Comparison of ENCODE assay signal across 8 cellular contexts in the genomic region with DNA sequence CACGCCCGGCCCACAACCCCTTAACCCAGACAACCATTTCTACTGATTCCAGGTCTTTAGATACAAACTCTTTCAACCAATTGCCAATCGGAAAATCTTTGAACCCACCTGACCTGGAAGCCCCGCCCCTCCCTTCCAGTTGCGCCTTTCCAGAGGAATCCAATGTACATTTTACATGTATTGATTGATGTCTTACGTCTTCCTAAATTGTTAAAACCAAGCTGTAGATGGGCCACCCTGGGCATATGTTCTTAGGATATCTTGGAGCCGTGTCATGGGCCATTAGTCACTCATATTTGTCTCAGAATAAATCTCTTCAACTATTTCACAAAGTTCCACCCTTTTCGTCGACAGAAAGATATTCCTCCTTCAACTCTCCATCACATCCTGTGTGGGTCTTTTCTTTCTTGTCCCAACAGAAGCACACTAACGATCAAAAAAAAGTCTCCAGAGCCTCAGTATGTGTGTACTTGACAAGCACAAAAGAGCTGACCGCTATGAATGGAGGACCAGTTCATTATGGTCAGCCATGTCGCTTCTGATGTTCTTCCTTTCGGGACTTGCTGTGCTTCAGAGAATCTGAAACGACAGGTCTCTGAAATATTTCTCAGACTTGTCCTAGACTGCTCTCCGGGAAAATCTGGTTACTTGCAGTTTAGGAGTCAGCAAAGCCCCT. TPM values are rescaled to one million over a fixed set of nuclear protein-coding genes. Genes with fewer than 3 reads are reported as not detected.
A peak's percentile ranks its signal among the peaks of the same experiment; 100 is the strongest.
DNase-seq lines count a peak whose midpoint lies in the region; ATAC-seq and TF ChIP-seq lines count a peak whose summit lies in the region.

No MANE protein-coding gene starts in this region.

- peak; percentile 9 for ATAC-seq in HG03196 (IDR thresholded peaks at IDR 0.05; ENCODE audit: unreplicated experiment)

- peaks cover 60% of the 10 kb centered on the region for H3K36me3 Mint-ChIP-seq in activated T-cell treated with anti-CD3 and anti-CD28 coated beads, Interleukin-2, amount 50 U/mL, for 24 hours (ENCODE audit: low read depth)

- H3K27ac Mint-ChIP-seq in activated T-cell treated with anti-CD3 and anti-CD28 coated beads, Interleukin-2, amount 50 U/mL, for 24 hours = peak overlapping the region; percentile 97

- H3K4me3 ChIP-seq in astrocyte of the cerebellum (ENCODE audit: low read depth, low read length) (peak overlapping the region; percentile 91), lower leg skin (ENCODE audit: low read depth, poor library complexity, severe bottlenecking) (peak overlapping the region; percentile 77), urinary bladder (ENCODE audit: low read depth, low read length) (peak overlapping the region; percentile 76)

- TF ChIP-seq CTCF in astrocyte of the cerebellum (IDR thresholded peaks at IDR 0.05; ENCODE audit: low read depth, low read length, missing control alignments) = no peak
- TF ChIP-seq CTCF in lower leg skin (IDR thresholded peaks at IDR 0.05) = no peak

- H3K27me3 Mint-ChIP-seq in activated T-cell treated with anti-CD3 and anti-CD28 coated beads, Interleukin-2, amount 50 U/mL, for 24 hours = no peaks in the 10 kb centered on the region

- intact Hi-C loops in lower leg skin (cut with DNase I; ENCODE audit: low total_unique reads) = no loop called here

- DNase-seq in activated T-cell treated with anti-CD3 and anti-CD28 coated beads, Interleukin-2, amount 50 U/mL, for 24 hours = no peak
- DNase-seq in activated T-cell treated with anti-CD3 and anti-CD28 coated beads, Interleukin-2, amount 50 U/mL, for 1 hour = no peak
- DNase-seq in astrocyte of the cerebellum (ENCODE audit: low read depth) (no peak), lower leg skin (ENCODE audit: low spot score in 2 of 2) (no peak), H4 (ENCODE audit: low spot score) (no peak)
- no peak for DNase-seq in activated CD4-positive, alpha-beta T cell treated with anti-CD3 and anti-CD28 coated beads for 1 hour

- no peak for TF ChIP-seq POLR2A in lower leg skin (IDR thresholded peaks at IDR 0.05)

- H3K4me1 Mint-ChIP-seq in activated T-cell treated with anti-CD3 and anti-CD28 coated beads, Interleukin-2, amount 50 U/mL, for 24 hours (ENCODE audit: low read depth) = peaks cover 28% of the 10 kb centered on the region

- peak overlapping the region; percentile 97 for H3K4me3 Mint-ChIP-seq in activated T-cell treated with anti-CD3 and anti-CD28 coated beads, Interleukin-2, amount 50 U/mL, for 24 hours

- no peaks in the 10 kb centered on the region for H3K4me1 ChIP-seq in urinary bladder (ENCODE audit: insufficient read depth)

- 26 to 27% methylated on average over 15 of the region's 15 CpGs for WGBS in lower leg skin, 2 donors
- 37% methylated on average over 15 of the region's 15 CpGs for WGBS in urinary bladder

- H3K9me3 Mint-ChIP-seq in activated T-cell treated with anti-CD3 and anti-CD28 coated beads, Interleukin-2, amount 50 U/mL, for 24 hours = peaks cover 44% of the 10 kb centered on the region

- no peaks in the 10 kb centered on the region for H3K36me3 ChIP-seq in urinary bladder (ENCODE audit: insufficient read depth)

- no peak overlapping the region for H3K27ac ChIP-seq in urinary bladder (ENCODE audit: low read depth)

- in situ Hi-C loops in astrocyte of the cerebellum (cut with HindIII; ENCODE audit: low sequenced_read_pairs) = no loop called here

RNA-seq across cellular contexts. Expression of a gene that starts 0.6 kb away (rescaled TPM):
- total RNA-seq in lower leg skin = 10 to 100 TPM in 3 of 4 donors, 1 to 10 TPM in 1; 7.8 to 16.1 (median 12.9) TPM
- total RNA-seq in urinary bladder = 17.1 TPM
- 10.2 TPM for polyA plus RNA-seq in urinary bladder
- total RNA-seq in H4 (2014; rRNA removed; shearing (Covaris generic)) = 9.8 and 17.1 TPM in 2 replicates

RNA-seq across cellular contexts. Expression of a gene that starts 22.4 kb away (rescaled TPM):
- total RNA-seq in lower leg skin = 1 to 10 TPM in 1 of 4 donors, under 1 TPM in 3; 0.25 to 1.4 (median 0.86) TPM
- total RNA-seq in urinary bladder = 3.4 TPM
- polyA plus RNA-seq in urinary bladder = 0.66 TPM
- total RNA-seq in H4 (2014; rRNA removed; shearing (Covaris generic)) = 0.10 and 0.17 TPM in 2 replicates

RNA-seq across cellular contexts. Expression of a gene that starts 23.6 kb away (rescaled TPM):
- total RNA-seq in lower leg skin (10 to 100 TPM in 2 of 4 donors, 1 to 10 TPM in 2; 8.9 to 30.3 (median 14.0) TPM), urinary bladder (27.9 TPM)
- polyA plus RNA-seq in urinary bladder = 6.1 TPM
- 3.1 and 4.5 TPM in 2 replicates for total RNA-seq in H4 (2014; rRNA removed; shearing (Covaris generic))

RNA-seq across cellular contexts. Expression of a gene that starts 42.8 kb away (rescaled TPM):
- 10 to 100 TPM; 11.6 to 18.3 (median 12.2) TPM for total RNA-seq in lower leg skin
- 25.6 TPM for total RNA-seq in urinary bladder
- 3.9 TPM for polyA plus RNA-seq in urinary bladder
- 17.8 and 24.0 TPM in 2 replicates for total RNA-seq in H4 (2014; rRNA removed; shearing (Covaris generic))

RNA-seq across cellular contexts. Expression of a gene that starts 44.9 kb away (rescaled TPM):
- total RNA-seq in lower leg skin = 10 to 100 TPM; 20.3 to 29.3 (median 23.5) TPM
- 35.1 TPM for total RNA-seq in urinary bladder
- 16.2 TPM for polyA plus RNA-seq in urinary bladder
- 15.0 and 20.7 TPM in 2 replicates for total RNA-seq in H4 (2014; rRNA removed; shearing (Covaris generic))
